In the genomic region with DNA sequence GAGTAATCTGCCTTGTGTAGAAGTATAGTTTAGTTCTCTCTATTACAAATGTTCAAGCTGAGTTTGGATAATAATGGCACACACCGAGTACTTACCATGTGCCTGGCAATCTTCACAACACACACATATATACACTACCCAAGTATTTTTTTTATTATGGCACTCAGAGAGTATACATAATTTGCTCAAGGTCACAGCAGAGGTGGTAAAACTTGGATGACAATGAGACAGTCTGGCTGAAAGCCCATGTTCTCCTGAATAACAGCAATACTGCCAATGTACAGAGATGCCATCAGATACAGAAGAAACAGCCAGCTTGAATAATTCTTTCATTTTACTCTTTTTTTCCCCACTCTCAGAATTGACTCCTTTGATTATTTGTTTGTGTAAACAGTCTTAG, we compare ENCODE assay signal across 18 cellular contexts.
"Had no signal": no experiment of that assay in that cellular context is flagged by ENCODE, and none has a peak within 500 bp of the region (broad histone marks: within the 10 kb centered on the region; RNA-seq: fewer than 3 reads in every experiment).

No MANE protein-coding gene starts in this region.

- ATAC-seq: K562, Panc1, PC-3 had no signal

- DNase-seq: Kasumi-1, MM.1S, NCI-H1092 treated with DMSO at 0.1 percent for 48 hours, NCI-H1436, NCI-H187, NCI-H2029, NCI-H2081 treated with DMSO at 0.1 percent for 48 hours, NCI-H2171, NCI-H226, NCI-H446, NCI-H510A, NCI-H524 treated with DMSO at 0.1 percent for 48 hours, NCI-H82, PC-3, SHP77, SK-N-SH had no signal
